ENCODE assay signal across 30 cellular contexts in genomic region chr15:32901995-32902394, GRCh38.
"Had no signal": no experiment of that assay in that cellular context is flagged by ENCODE, and none has a peak within 500 bp of the region (broad histone marks: within the 10 kb centered on the region; RNA-seq: fewer than 3 reads in every experiment).

No MANE protein-coding gene starts in this region.

- H3K27ac ChIP-seq: neutrophil, pancreas, prostate gland, skin epidermis, spleen, suprapubic skin, testis, tibial artery, transverse colon, upper lobe of right lung, uterus had no signal

- DNase-seq: naive thymus-derived CD8-positive, alpha-beta T cell; nephron progenitor cell; nucleus accumbens; pancreas; right cardiac atrium; spleen; stimulated activated CD4-positive, alpha-beta T cell treated with anti-CD3 and anti-CD28 coated beads, Interleukin-12 subunit alpha, Interleukin-12 subunit beta, amount 100 ng/mL, for 4 hours; stimulated activated CD4-positive, alpha-beta T cell treated with anti-CD3 and anti-CD28 coated beads, Interleukin-1b, Interleukin-23, amount 100 ng/mL, for 48 hours; stimulated activated CD4-positive, alpha-beta T cell treated with anti-CD3 and anti-CD28 coated beads, Interleukin-4, amount 100 ng/mL, for 1 hour; stimulated activated CD4-positive, alpha-beta T cell treated with anti-CD3 and anti-CD28 coated beads, Interleukin-4, amount 100 ng/mL, for 4 hours; stimulated activated CD8-positive, alpha-beta memory T cell treated with anti-CD3 and anti-CD28 coated beads, Interleukin-4, amount 100 ng/mL, for 48 hours; stimulated activated naive CD4-positive, alpha-beta T cell; stimulated activated naive CD8-positive, alpha-beta T cell treated with anti-CD3 and anti-CD28 coated beads, Interleukin-15, amount 100 ng/mL, for 72 hours; stimulated activated naive CD8-positive, alpha-beta T cell treated with anti-CD3 and anti-CD28 coated beads, Interleukin-15, Interleukin-2, amounts not matched to agents 100 U/mL and 50 U/mL, for 24 hours; substantia nigra; testis; tibial artery; transverse colon; upper lobe of right lung; uterus had no signal

- H3K4me3 ChIP-seq: pancreas, prostate gland, skin epidermis, smooth muscle cell, spleen, suprapubic skin, testis, tibial artery, transverse colon, upper lobe of right lung, uterus had no signal

- H3K4me1 Mint-ChIP-seq: stimulated activated naive CD8-positive, alpha-beta T cell treated with anti-CD3 and anti-CD28 coated beads, Interleukin-15, amount 100 ng/mL, for 72 hours had no signal

- ATAC-seq: naive thymus-derived CD8-positive, alpha-beta T cell; natural killer cell treated with Interleukin-12 subunit alpha and Interleukin-12 subunit beta and Interleukin-15 and Interleukin-18, amount 100 ng/mL, for 72 hours; right cardiac atrium; sciatic nerve; stimulated activated memory B cell treated with anti-CD40 and anti-IgM and Interleukin-4, amounts not matched to agents 10 μg/mL and 1 μg/mL and 100 μg/mL, for 72 hours; stimulated activated naive CD8-positive, alpha-beta T cell treated with anti-CD3 and anti-CD28 coated beads, Interleukin-15, amount 100 ng/mL, for 72 hours; stimulated activated naive CD8-positive, alpha-beta T cell treated with anti-CD3 and anti-CD28 coated beads, Interleukin-15, Interleukin-2, amounts not matched to agents 100 U/mL and 50 U/mL, for 24 hours; upper lobe of right lung had no signal

- H3K36me3 ChIP-seq: neutrophil, pancreas, prostate gland, spleen, suprapubic skin, uterus had no signal

- H3K4me2 ChIP-seq: smooth muscle cell had no signal

- H3K27me3 ChIP-seq: neutrophil, pancreas, spleen, suprapubic skin, testis, tibial artery, transverse colon, upper lobe of right lung, uterus had no signal

- H3K9me3 Mint-ChIP-seq: naive thymus-derived CD8-positive, alpha-beta T cell; natural killer cell treated with Interleukin-12 subunit alpha and Interleukin-12 subunit beta and Interleukin-15 and Interleukin-18, amount 100 ng/mL, for 72 hours; nephron progenitor cell; neural crest cell; stimulated activated memory B cell treated with anti-CD40 and anti-IgM and Interleukin-4, amounts not matched to agents 10 μg/mL and 1 μg/mL and 100 μg/mL, for 72 hours; stimulated activated naive CD8-positive, alpha-beta T cell treated with anti-CD3 and anti-CD28 coated beads, Interleukin-15, amount 100 ng/mL, for 72 hours; type B pancreatic cell had no signal

- H3K4me1 ChIP-seq: pancreas, prostate gland, suprapubic skin, testis, tibial artery, upper lobe of right lung, uterus had no signal

- H3K36me3 Mint-ChIP-seq: natural killer cell treated with Interleukin-12 subunit alpha and Interleukin-12 subunit beta and Interleukin-15 and Interleukin-18, amount 100 ng/mL, for 72 hours; stimulated activated memory B cell treated with anti-CD40 and anti-IgM and Interleukin-4, amounts not matched to agents 10 μg/mL and 1 μg/mL and 100 μg/mL, for 72 hours had no signal

- H3K27me3 Mint-ChIP-seq: type B pancreatic cell had no signal

- H3K4me3 Mint-ChIP-seq: naive thymus-derived CD8-positive, alpha-beta T cell; natural killer cell treated with Interleukin-12 subunit alpha and Interleukin-12 subunit beta and Interleukin-15 and Interleukin-18, amount 100 ng/mL, for 72 hours; nephron progenitor cell; neural crest cell; stimulated activated memory B cell treated with anti-CD40 and anti-IgM and Interleukin-4, amounts not matched to agents 10 μg/mL and 1 μg/mL and 100 μg/mL, for 72 hours; stimulated activated naive CD8-positive, alpha-beta T cell treated with anti-CD3 and anti-CD28 coated beads, Interleukin-15, amount 100 ng/mL, for 72 hours; type B pancreatic cell had no signal

- H3K27ac Mint-ChIP-seq: naive thymus-derived CD8-positive, alpha-beta T cell; natural killer cell treated with Interleukin-12 subunit alpha and Interleukin-12 subunit beta and Interleukin-15 and Interleukin-18, amount 100 ng/mL, for 72 hours; nephron progenitor cell; stimulated activated memory B cell treated with anti-CD40 and anti-IgM and Interleukin-4, amounts not matched to agents 10 μg/mL and 1 μg/mL and 100 μg/mL, for 72 hours; stimulated activated naive CD8-positive, alpha-beta T cell treated with anti-CD3 and anti-CD28 coated beads, Interleukin-15, amount 100 ng/mL, for 72 hours; type B pancreatic cell had no signal

- H3K9me3 ChIP-seq: neutrophil, pancreas, prostate gland, spleen, suprapubic skin, testis, tibial artery, transverse colon, upper lobe of right lung, uterus had no signal
